ENCODE assay signal across 34 cellular contexts in the genomic region with DNA sequence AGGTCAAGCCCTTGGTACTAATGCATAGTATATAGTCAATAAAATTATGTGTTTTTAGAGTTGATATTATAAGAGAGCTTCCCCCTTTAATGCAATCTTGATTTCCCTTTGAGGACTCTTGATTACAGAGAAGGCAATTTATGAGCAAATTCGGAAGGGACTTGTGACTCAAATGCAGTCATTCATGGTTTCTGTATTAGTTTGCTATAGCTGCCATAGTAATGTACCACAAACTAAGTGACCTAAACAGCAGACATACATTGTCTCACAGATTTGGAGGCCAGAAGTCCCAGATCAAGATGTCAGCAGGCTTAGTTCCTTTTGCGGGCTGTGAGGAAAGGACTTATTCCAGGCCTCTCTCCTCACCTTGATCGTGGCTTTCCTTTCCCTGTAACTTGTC.
"Had no signal": no experiment of that assay in that cellular context is flagged by ENCODE, and none has a peak within 500 bp of the region (broad histone marks: within the 10 kb centered on the region; RNA-seq: fewer than 3 reads in every experiment).

No MANE protein-coding gene starts in this region.

- H3K4me1 Mint-ChIP-seq: activated B cell treated with CpG ODN at 0.5 μM for 24 hours; activated naive CD8-positive, alpha-beta T cell treated with anti-CD3 and anti-CD28 coated beads, Interleukin-2, amount 10 ng/mL, durations not matched to agents 7 days and 5 days; brain had no signal

- H3K27me3 Mint-ChIP-seq: activated B cell treated with CpG ODN at 0.5 μM for 24 hours; activated CD4-positive, alpha-beta memory T cell treated with anti-CD3 and anti-CD28 coated beads for 36 hours; activated CD4-positive, alpha-beta T cell treated with anti-CD3 and anti-CD28 coated beads, Interleukin-2, amount 10 ng/mL, durations not matched to agents 7 days and 5 days; activated CD8-positive, alpha-beta T cell treated with anti-CD3 and anti-CD28 coated beads for 36 hours; activated naive CD8-positive, alpha-beta T cell; activated naive CD8-positive, alpha-beta T cell treated with anti-CD3 and anti-CD28 coated beads, Interleukin-2, amount 10 ng/mL, durations not matched to agents 7 days and 5 days; brain; central memory CD8-positive, alpha-beta T cell had no signal

- H3K36me3 ChIP-seq: ascending aorta, cardiac muscle cell had no signal

- H3K27ac Mint-ChIP-seq: activated B cell treated with CpG ODN at 0.5 μM for 24 hours; activated CD4-positive, alpha-beta memory T cell treated with anti-CD3 and anti-CD28 coated beads for 36 hours; activated CD4-positive, alpha-beta T cell treated with anti-CD3 and anti-CD28 coated beads, Interleukin-2, amount 10 ng/mL, durations not matched to agents 7 days and 5 days; activated CD8-positive, alpha-beta T cell treated with anti-CD3 and anti-CD28 coated beads for 36 hours; activated naive CD4-positive, alpha-beta T cell treated with anti-CD3 and anti-CD28 coated beads, Interleukin-2, amount 10 ng/mL, durations not matched to agents 7 days and 5 days; activated naive CD8-positive, alpha-beta T cell; activated naive CD8-positive, alpha-beta T cell treated with anti-CD3 and anti-CD28 coated beads, Interleukin-2, amount 10 ng/mL, durations not matched to agents 7 days and 5 days; activated naive CD8-positive, alpha-beta T cell treated with anti-CD3 and anti-CD28 coated beads, Interleukin-2, amount 50 U/mL, for 24 hours; activated T-cell treated with anti-CD3 and anti-CD28 coated beads, Interleukin-2, amount 50 U/mL, for 72 hours; activated T-helper 1 cell treated with anti-CD3 and anti-CD28 coated beads, Interleukin-12 subunit alpha, Interleukin-12 subunit beta, Interleukin-2, Interleukin-4 antibody, amounts not matched to agents 30 ng/mL and 10 ng/mL and 1 ng/mL, durations not matched to agents 14 hours and 24 hours and 36 hours; activated T-helper 2 cell treated with anti-CD3 and anti-CD28 coated beads, Interferon-gamma antibody, Interleukin-2, Interleukin-4, amounts not matched to agents 10 μg/mL and 5 μg/mL and 100 μg/mL, durations not matched to agents 14 hours and 24 hours and 36 hours; brain; T-helper 1 cell treated with Interleukin-12 subunit alpha and Interleukin-12 subunit beta and Interleukin-4 antibody, amounts not matched to agents 30 μg/mL and 1 μg/mL, for 36 hours; T-helper 2 cell treated with Interferon-gamma antibody and Interleukin-4, amounts not matched to agents 5 μg/mL and 100 μg/mL, for 36 hours had no signal

- H3K9me3 ChIP-seq: ascending aorta had no signal

- H3K4me3 Mint-ChIP-seq: activated B cell treated with CpG ODN at 0.5 μM for 24 hours; activated CD4-positive, alpha-beta memory T cell treated with anti-CD3 and anti-CD28 coated beads for 36 hours; activated CD4-positive, alpha-beta T cell treated with anti-CD3 and anti-CD28 coated beads, Interleukin-2, amount 10 ng/mL, durations not matched to agents 7 days and 5 days; activated CD8-positive, alpha-beta T cell treated with anti-CD3 and anti-CD28 coated beads for 36 hours; activated naive CD4-positive, alpha-beta T cell treated with anti-CD3 and anti-CD28 coated beads, Interleukin-2, amount 10 ng/mL, durations not matched to agents 7 days and 5 days; activated naive CD8-positive, alpha-beta T cell; activated naive CD8-positive, alpha-beta T cell treated with anti-CD3 and anti-CD28 coated beads, Interleukin-2, amount 10 ng/mL, durations not matched to agents 7 days and 5 days; activated naive CD8-positive, alpha-beta T cell treated with anti-CD3 and anti-CD28 coated beads, Interleukin-2, amount 50 U/mL, for 24 hours; activated T-cell treated with anti-CD3 and anti-CD28 coated beads, Interleukin-2, amount 50 U/mL, for 4 hours; activated T-cell treated with anti-CD3 and anti-CD28 coated beads, Interleukin-2, amount 50 U/mL, for 72 hours; brain; central memory CD8-positive, alpha-beta T cell; T-helper 1 cell treated with Interleukin-12 subunit alpha and Interleukin-12 subunit beta and Interleukin-4 antibody, amounts not matched to agents 30 μg/mL and 1 μg/mL, for 36 hours; T-helper 2 cell treated with Interferon-gamma antibody and Interleukin-4, amounts not matched to agents 5 μg/mL and 100 μg/mL, for 36 hours had no signal

- H3K4me1 ChIP-seq: ascending aorta had no signal

- ATAC-seq: activated CD8-positive, alpha-beta T cell treated with anti-CD3 and anti-CD28 coated beads for 36 hours; activated naive CD8-positive, alpha-beta T cell treated with anti-CD3 and anti-CD28 coated beads, Interleukin-2, amount 50 U/mL, for 24 hours; activated T-cell treated with anti-CD3 and anti-CD28 coated beads, Interleukin-2, amount 50 U/mL, for 4 hours had no signal

- H3K9me3 Mint-ChIP-seq: activated B cell treated with CpG ODN at 0.5 μM for 24 hours; activated CD4-positive, alpha-beta memory T cell treated with anti-CD3 and anti-CD28 coated beads for 36 hours; activated CD4-positive, alpha-beta T cell treated with anti-CD3 and anti-CD28 coated beads, Interleukin-2, amount 10 ng/mL, durations not matched to agents 7 days and 5 days; activated CD8-positive, alpha-beta T cell treated with anti-CD3 and anti-CD28 coated beads for 36 hours; activated naive CD4-positive, alpha-beta T cell treated with anti-CD3 and anti-CD28 coated beads, Interleukin-2, amount 10 ng/mL, durations not matched to agents 7 days and 5 days; activated naive CD8-positive, alpha-beta T cell treated with anti-CD3 and anti-CD28 coated beads, Interleukin-2, amount 10 ng/mL, durations not matched to agents 7 days and 5 days; activated naive CD8-positive, alpha-beta T cell treated with anti-CD3 and anti-CD28 coated beads, Interleukin-2, amount 50 U/mL, for 24 hours; activated T-cell treated with anti-CD3 and anti-CD28 coated beads, Interleukin-2, amount 50 U/mL, for 4 hours; activated T-cell treated with anti-CD3 and anti-CD28 coated beads, Interleukin-2, amount 50 U/mL, for 72 hours; activated T-helper 1 cell treated with anti-CD3 and anti-CD28 coated beads, Interleukin-12 subunit alpha, Interleukin-12 subunit beta, Interleukin-2, Interleukin-4 antibody, amounts not matched to agents 30 ng/mL and 10 ng/mL and 1 ng/mL, durations not matched to agents 14 hours and 24 hours and 36 hours; activated T-helper 2 cell treated with anti-CD3 and anti-CD28 coated beads, Interferon-gamma antibody, Interleukin-2, Interleukin-4, amounts not matched to agents 10 μg/mL and 5 μg/mL and 100 μg/mL, durations not matched to agents 14 hours and 24 hours and 36 hours; brain; central memory CD8-positive, alpha-beta T cell; T-helper 1 cell treated with Interleukin-12 subunit alpha and Interleukin-12 subunit beta and Interleukin-4 antibody, amounts not matched to agents 30 μg/mL and 1 μg/mL, for 36 hours; T-helper 2 cell treated with Interferon-gamma antibody and Interleukin-4, amounts not matched to agents 5 μg/mL and 100 μg/mL, for 36 hours had no signal

- DNase-seq: activated B cell treated with CpG ODN at 0.5 μM for 24 hours; activated CD4-positive, alpha-beta memory T cell treated with anti-CD3 and anti-CD28 coated beads for 36 hours; activated CD4-positive, alpha-beta T cell treated with anti-CD3 and anti-CD28 coated beads for 48 hours; activated CD4-positive, alpha-beta T cell treated with anti-CD3 and anti-CD28 coated beads, Interleukin-2, amount 10 ng/mL, durations not matched to agents 7 days and 5 days; activated CD4-positive, alpha-beta T cell treated with anti-CD3 and anti-CD28 coated beads, Interleukin-2, amount 50 U/mL, for 4 hours; activated CD4-positive, CD25-positive, alpha-beta regulatory T cell treated with anti-CD3 and anti-CD28 coated beads, Interleukin-2, amount 50 U/mL, for 72 hours; activated CD8-positive, alpha-beta memory T cell treated with anti-CD3 and anti-CD28 coated beads, Interleukin-2, amount 50 U/mL, for 4 hours; activated CD8-positive, alpha-beta T cell treated with anti-CD3 and anti-CD28 coated beads for 36 hours; activated effector memory CD4-positive, alpha-beta T cell treated with Interleukin-2 at 50 U/mL for 16 hours; activated gamma-delta T cell; activated naive CD4-positive, alpha-beta T cell treated with anti-CD3 and anti-CD28 coated beads, Interleukin-2, amount 10 ng/mL, durations not matched to agents 7 days and 5 days; activated naive CD4-positive, alpha-beta T cell treated with Interleukin-2 at 50 U/mL for 16 hours; activated naive CD8-positive, alpha-beta T cell treated with anti-CD3 and anti-CD28 coated beads, Interleukin-2, amount 10 ng/mL, durations not matched to agents 7 days and 5 days; activated naive CD8-positive, alpha-beta T cell treated with anti-CD3 and anti-CD28 coated beads, Interleukin-2, amount 50 U/mL, for 24 hours; activated T-cell treated with anti-CD3 and anti-CD28 coated beads for 4 hours; activated T-cell treated with anti-CD3 and anti-CD28 coated beads, Interleukin-2, amount 50 U/mL, for 1 hour; activated T-cell treated with anti-CD3 and anti-CD28 coated beads, Interleukin-2, amount 50 U/mL, for 4 hours; activated T-cell treated with anti-CD3 and anti-CD28 coated beads, Interleukin-2, amount 50 U/mL, for 72 hours; amygdala; anterior cingulate cortex; caudate nucleus; SW 1271; T-helper 1 cell; T-helper 9 cell had no signal

- H3K4me3 ChIP-seq: ascending aorta, cardiac muscle cell had no signal

- H3K27me3 ChIP-seq: ascending aorta, cardiac muscle cell had no signal

- H3K36me3 Mint-ChIP-seq: activated CD4-positive, alpha-beta memory T cell treated with anti-CD3 and anti-CD28 coated beads for 36 hours; activated naive CD4-positive, alpha-beta T cell treated with anti-CD3 and anti-CD28 coated beads, Interleukin-2, amount 10 ng/mL, durations not matched to agents 7 days and 5 days; activated naive CD8-positive, alpha-beta T cell; activated naive CD8-positive, alpha-beta T cell treated with anti-CD3 and anti-CD28 coated beads, Interleukin-2, amount 10 ng/mL, durations not matched to agents 7 days and 5 days; brain had no signal

- H3K27ac ChIP-seq: ascending aorta, cardiac muscle cell, VCaP had no signal
